ENCODE assay signal across 21 cellular contexts in genomic region chr3:195042741-195043611, GRCh38.
DNase-seq lines count a peak whose midpoint lies in the region; ATAC-seq and TF ChIP-seq lines count a peak whose summit lies in the region.
"Had no signal": no experiment of that assay in that cellular context is flagged by ENCODE, and none has a peak within 500 bp of the region (broad histone marks: within the 10 kb centered on the region; RNA-seq: fewer than 3 reads in every experiment).

No MANE protein-coding gene starts in this region.

- H3K56ac ChIP-seq in H9 (ENCODE audit: insufficient read length, low read depth, low read length) = no peak overlapping the region

- BruUV-seq in PC-9 (replicated peaks; lab: Mats Ljungman, UMichigan) = no TSS peak

- H3K4me1 ChIP-seq in H9 (ENCODE audit: insufficient read depth, low read length) = no peaks in the 10 kb centered on the region; the same call in 1 of the 2 replicates
- H3K4me1 ChIP-seq in PC-9 (replicated peaks; ENCODE audit: insufficient read depth) = peaks cover 41% of the 10 kb centered on the region
- H3K4me1 ChIP-seq in hepatocyte (ENCODE audit: insufficient read depth) = no peaks in the 10 kb centered on the region
- peaks cover 7% of the 10 kb centered on the region for H3K4me1 ChIP-seq in smooth muscle cell (ENCODE audit: low read depth)
- H3K4me1 ChIP-seq: adrenal gland, transverse colon had no signal

- no peaks in the 10 kb centered on the region for H3K9me2 ChIP-seq in PC-9 (ENCODE audit: insufficient read depth)
- no peaks in the 10 kb centered on the region for H3K9me2 ChIP-seq in hepatocyte (replicated peaks; ENCODE audit: insufficient read depth)

- H4K20me1 ChIP-seq in H9 (ENCODE audit: control insufficient read depth, insufficient read depth, insufficient read length) (no peaks in the 10 kb centered on the region), PC-9 (ENCODE audit: insufficient read depth) (no peaks in the 10 kb centered on the region), hepatocyte (ENCODE audit: insufficient read depth, poor library complexity, severe bottlenecking) (no peaks in the 10 kb centered on the region), smooth muscle cell (ENCODE audit: low read depth) (no peaks in the 10 kb centered on the region)

- intact Hi-C loops in PC-9 (cut with micrococcal nuclease; ENCODE audit: unreplicated experiment) = no loop called here

- no peak overlapping the region for H3K4ac ChIP-seq in H9 (ENCODE audit: low read depth, low read length)

- no peaks in the 10 kb centered on the region for H3K36me3 ChIP-seq in PC-9 (ENCODE audit: low read depth)
- H3K36me3 ChIP-seq in hepatocyte (replicated peaks; ENCODE audit: insufficient read depth, low read depth) = no peaks in the 10 kb centered on the region
- H3K36me3 ChIP-seq in smooth muscle cell (ENCODE audit: low read depth) = no peaks in the 10 kb centered on the region
- H3K36me3 ChIP-seq: adrenal gland, transverse colon had no signal

- H2BK120ac ChIP-seq in H9 (ENCODE audit: low read depth, low read length, poor library complexity, severe bottlenecking) = no peak overlapping the region

- H2AK5ac ChIP-seq in H9 (ENCODE audit: insufficient read length, low read length) = no peak overlapping the region

- H3K27me3 Mint-ChIP-seq in H9 (ENCODE audit: low read depth) = peaks cover 1% of the 10 kb centered on the region; the same call in 1 of the 2 replicates
- no peaks in the 10 kb centered on the region for H3K27me3 Mint-ChIP-seq in stimulated activated memory B cell treated with anti-CD40 and anti-IgM and Interleukin-4, amounts not matched to agents 10 μg/mL and 1 μg/mL and 100 μg/mL, for 72 hours
- peaks cover 2% of the 10 kb centered on the region for H3K27me3 Mint-ChIP-seq in activated CD8-positive, alpha-beta T cell treated with anti-CD3 and anti-CD28 coated beads, Interleukin-2, amount 10 ng/mL, durations not matched to agents 7 days and 5 days (ENCODE audit: low read depth)
- H3K27me3 Mint-ChIP-seq: stimulated activated naive CD8-positive, alpha-beta T cell treated with anti-CD3 and anti-CD28 coated beads, Interleukin-15, Interleukin-2, amounts not matched to agents 100 ng/mL and 50 ng/mL, for 24 hours had no signal

- H3K27ac Mint-ChIP-seq in H9 = 0 out of 7 replicates have a peak overlapping the region, but pooled peaks of 1 of the 3 experiments have one; percentile 35
- no peak overlapping the region for H3K27ac Mint-ChIP-seq in stimulated activated memory B cell treated with anti-CD40 and anti-IgM and Interleukin-4, amounts not matched to agents 10 μg/mL and 1 μg/mL and 100 μg/mL, for 72 hours
- H3K27ac Mint-ChIP-seq in activated CD8-positive, alpha-beta T cell treated with anti-CD3 and anti-CD28 coated beads, Interleukin-2, amount 10 ng/mL, durations not matched to agents 7 days and 5 days = no peak overlapping the region
- H3K27ac Mint-ChIP-seq: stimulated activated naive CD8-positive, alpha-beta T cell treated with anti-CD3 and anti-CD28 coated beads, Interleukin-15, Interleukin-2, amounts not matched to agents 100 ng/mL and 50 ng/mL, for 24 hours; T-cell had no signal

- POLR2A ChIA-PET in PC-9 (lab: Charles Lee; ENCODE audit: unreplicated experiment) = interaction anchor here (0.7 kb wide), 1 partner anchor 12 kb away, joined by 4 read pairs; no protein-coding TSS in a partner anchor
- POLR2A ChIA-PET in activated CD8-positive, alpha-beta T cell treated with anti-CD3 and anti-CD28 coated beads, Interleukin-2, amount 10 ng/mL, durations not matched to agents 7 days and 5 days (lab: Charles Lee) = no interaction called here

- H3F3A ChIP-seq in PC-9 (ENCODE audit: insufficient read depth, low read depth) (peaks cover 12% of the 10 kb centered on the region), smooth muscle cell (ENCODE audit: low read depth) (no peaks in the 10 kb centered on the region)

- no peak overlapping the region for H3K4me3 ChIP-seq in PC-9
- H3K4me3 ChIP-seq in hepatocyte = no peak overlapping the region
- H3K4me3 ChIP-seq in smooth muscle cell = no peak overlapping the region
- H3K4me3 ChIP-seq: adrenal gland, transverse colon had no signal

- H3K36me3 Mint-ChIP-seq in H9 (ENCODE audit: insufficient read depth in 1 of 3, low read depth in 3 of 3) = no peaks in the 10 kb centered on the region
- H3K36me3 Mint-ChIP-seq in stimulated activated memory B cell treated with anti-CD40 and anti-IgM and Interleukin-4, amounts not matched to agents 10 μg/mL and 1 μg/mL and 100 μg/mL, for 72 hours = no peaks in the 10 kb centered on the region
- no peaks in the 10 kb centered on the region for H3K36me3 Mint-ChIP-seq in activated CD8-positive, alpha-beta T cell treated with anti-CD3 and anti-CD28 coated beads, Interleukin-2, amount 10 ng/mL, durations not matched to agents 7 days and 5 days (ENCODE audit: low read depth)
- H3K36me3 Mint-ChIP-seq: T-cell had no signal

- H3K27me3 ChIP-seq in H9 (ENCODE audit: insufficient read depth, low read length) = no peaks in the 10 kb centered on the region
- H3K27me3 ChIP-seq in PC-9 (ENCODE audit: insufficient read depth, low read depth) = no peaks in the 10 kb centered on the region
- H3K27me3 ChIP-seq in hepatocyte = no peaks in the 10 kb centered on the region
- no peaks in the 10 kb centered on the region for H3K27me3 ChIP-seq in smooth muscle cell (ENCODE audit: low read depth)
- H3K27me3 ChIP-seq: adrenal gland, transverse colon had no signal

- no peaks in the 10 kb centered on the region for H3K79me1 ChIP-seq in H9 (ENCODE audit: insufficient read depth, low read depth, low read length, poor library complexity, severe bottlenecking)

- H3K79me2 ChIP-seq in H9 (ENCODE audit: insufficient read depth, low read length) (no peaks in the 10 kb centered on the region), PC-9 (ENCODE audit: low read depth) (no peaks in the 10 kb centered on the region), hepatocyte (no peaks in the 10 kb centered on the region), smooth muscle cell (ENCODE audit: low read depth) (no peaks in the 10 kb centered on the region)

- H3K23ac ChIP-seq in H9 (ENCODE audit: insufficient read length, low read depth, low read length) = no peak overlapping the region

- TF ChIP-seq CTCF in H9 (conservative IDR thresholded peaks at IDR 0.05) = no peak
- no peak for TF ChIP-seq CTCF in PC-9 (conservative IDR thresholded peaks at IDR 0.05)
- no peak for TF ChIP-seq CTCF in hepatocyte (IDR thresholded peaks at IDR 0.05; ENCODE audit: poor library complexity)
- no peak for TF ChIP-seq CTCF in smooth muscle cell (IDR thresholded peaks at IDR 0.05; ENCODE audit: borderline replicate concordance, insufficient read depth, poor library complexity, severe bottlenecking)

- no peak overlapping the region for H4K91ac ChIP-seq in H9 (ENCODE audit: insufficient read length, low read depth, low read length)

- H2BK15ac ChIP-seq in H9 (ENCODE audit: low read depth, low read length) = no peak overlapping the region

- H2BK20ac ChIP-seq in H9 (ENCODE audit: low read depth, low read length, poor library complexity, severe bottlenecking) = no peak overlapping the region

- H3K23me2 ChIP-seq in H9 (ENCODE audit: insufficient read length, low read depth, low read length, poor library complexity, severe bottlenecking) = no peaks in the 10 kb centered on the region

- no peaks in the 10 kb centered on the region for H3K9me3 Mint-ChIP-seq in H9
- H3K9me3 Mint-ChIP-seq in stimulated activated memory B cell treated with anti-CD40 and anti-IgM and Interleukin-4, amounts not matched to agents 10 μg/mL and 1 μg/mL and 100 μg/mL, for 72 hours = peaks cover 3% of the 10 kb centered on the region
- H3K9me3 Mint-ChIP-seq in activated CD8-positive, alpha-beta T cell treated with anti-CD3 and anti-CD28 coated beads, Interleukin-2, amount 10 ng/mL, durations not matched to agents 7 days and 5 days (ENCODE audit: insufficient read depth) = no peaks in the 10 kb centered on the region
- H3K9me3 Mint-ChIP-seq: stimulated activated naive CD8-positive, alpha-beta T cell treated with anti-CD3 and anti-CD28 coated beads, Interleukin-15, Interleukin-2, amounts not matched to agents 100 ng/mL and 50 ng/mL, for 24 hours; T-cell had no signal

- CTCF ChIA-PET in PC-9 (lab: Charles Lee) = interaction anchor here (0.5 kb wide), 1 partner anchor 64 kb away, joined by 3 read pairs; no protein-coding TSS in a partner anchor
- CTCF ChIA-PET in activated CD8-positive, alpha-beta T cell treated with anti-CD3 and anti-CD28 coated beads, Interleukin-2, amount 10 ng/mL, durations not matched to agents 7 days and 5 days (lab: Charles Lee) = interaction anchor here (1.5 kb wide), 1 partner anchor 9 kb away, joined by 3 read pairs; no protein-coding TSS in a partner anchor

- H2BK12ac ChIP-seq in H9 (ENCODE audit: insufficient read length, low read depth, low read length) = no peak overlapping the region

- H2AFZ ChIP-seq in H9 (ENCODE audit: low read length) = no peak overlapping the region
- H2AFZ ChIP-seq in PC-9 = no peak overlapping the region
- no peak overlapping the region for H2AFZ ChIP-seq in hepatocyte
- no peak overlapping the region for H2AFZ ChIP-seq in smooth muscle cell (ENCODE audit: low read depth)

- no peak overlapping the region; the same call in 1 of the 2 replicates for H3K14ac ChIP-seq in H9 (ENCODE audit: insufficient read depth, low read length)

- H4K5ac ChIP-seq in H9 (ENCODE audit: insufficient read length, low read depth, low read length) = no peak overlapping the region

- no peak overlapping the region for H2BK5ac ChIP-seq in H9 (ENCODE audit: insufficient read length, low read length)

- H3T11ph ChIP-seq in H9 (ENCODE audit: low read length) = no peak overlapping the region

- H4K8ac ChIP-seq in H9 (replicated peaks; ENCODE audit: insufficient read length, low read depth, low read length) = no peak overlapping the region

- H3K27ac ChIP-seq in H9 (ENCODE audit: insufficient read length, low read depth, low read length) (no peak overlapping the region), PC-9 (no peak overlapping the region), hepatocyte (no peak overlapping the region), smooth muscle cell (ENCODE audit: low read depth) (no peak overlapping the region)
- H3K27ac ChIP-seq: adrenal gland, transverse colon had no signal

- no peak overlapping the region; a peak in 1 of 5 replicates for H3K4me3 Mint-ChIP-seq in H9
- no peak overlapping the region for H3K4me3 Mint-ChIP-seq in stimulated activated memory B cell treated with anti-CD40 and anti-IgM and Interleukin-4, amounts not matched to agents 10 μg/mL and 1 μg/mL and 100 μg/mL, for 72 hours
- H3K4me3 Mint-ChIP-seq in activated CD8-positive, alpha-beta T cell treated with anti-CD3 and anti-CD28 coated beads, Interleukin-2, amount 10 ng/mL, durations not matched to agents 7 days and 5 days = no peak overlapping the region
- H3K4me3 Mint-ChIP-seq: nephron progenitor cell; stimulated activated naive CD8-positive, alpha-beta T cell treated with anti-CD3 and anti-CD28 coated beads, Interleukin-15, Interleukin-2, amounts not matched to agents 100 ng/mL and 50 ng/mL, for 24 hours; T-cell had no signal

- no CpG with 5 or more reads among the region's 19 CpGs for WGBS in H9 (ENCODE audit: extremely low coverage, insufficient read length, low lambda C conversion rate)
- WGBS in hepatocyte (ENCODE audit: low lambda C conversion rate, missing lambda C conversion rate) = 70% methylated on average over 19 of the region's 19 CpGs
- WGBS in smooth muscle cell (ENCODE audit: low lambda C conversion rate) = 68% methylated on average over 19 of the region's 19 CpGs

- no peak for ATAC-seq in HG03439 (IDR thresholded peaks at IDR 0.05; ENCODE audit: unreplicated experiment)
- ATAC-seq in stimulated activated memory B cell treated with anti-CD40 and anti-IgM and Interleukin-4, amounts not matched to agents 10 μg/mL and 1 μg/mL and 100 μg/mL, for 72 hours = no peak
- no peak for ATAC-seq in activated CD8-positive, alpha-beta T cell treated with anti-CD3 and anti-CD28 coated beads, Interleukin-2, amount 10 ng/mL, durations not matched to agents 7 days and 5 days
- ATAC-seq: HepG2, T-cell had no signal

- DNase-seq in H9 (peak; percentile 27), PC-9 (peak; percentile 8 to 38), hepatocyte (ENCODE audit: low spot score) (peak; percentile 8), smooth muscle cell (lab: John Stamatoyannopoulos, UW; ENCODE audit: unreplicated experiment) (no peak)
- no peak for DNase-seq in activated CD8-positive, alpha-beta T cell treated with anti-CD3 and anti-CD28 coated beads, Interleukin-2, amount 10 ng/mL, durations not matched to agents 7 days and 5 days
- DNase-seq: activated gamma-delta T cell treated with Interleukin-2 at 50 U/mL for 16 hours; dermis blood vessel endothelial cell; EL; foreskin melanocyte; NCI-H1417; NCI-H510A treated with DMSO at 0.1 percent for 48 hours; nephron progenitor cell; Right ventricle myocardium superior; stimulated activated CD4-positive, alpha-beta T cell treated with anti-CD3 and anti-CD28 coated beads, Interleukin-1b, Interleukin-23, amount 100 ng/mL, for 48 hours; T-cell; transverse colon had no signal

- peaks cover 28 to 46% of the 10 kb centered on the region in 2 experiments for H3K4me1 Mint-ChIP-seq in H9
- H3K4me1 Mint-ChIP-seq in stimulated activated memory B cell treated with anti-CD40 and anti-IgM and Interleukin-4, amounts not matched to agents 10 μg/mL and 1 μg/mL and 100 μg/mL, for 72 hours = peaks cover 22% of the 10 kb centered on the region
- H3K4me1 Mint-ChIP-seq in activated CD8-positive, alpha-beta T cell treated with anti-CD3 and anti-CD28 coated beads, Interleukin-2, amount 10 ng/mL, durations not matched to agents 7 days and 5 days (ENCODE audit: low read depth) = no peaks in the 10 kb centered on the region
- H3K4me1 Mint-ChIP-seq: T-cell had no signal

- H3K18ac ChIP-seq in H9 (ENCODE audit: insufficient read length, low read depth, low read length) = no peak overlapping the region

- H3K9ac ChIP-seq in H9 (ENCODE audit: extremely low read depth, insufficient read length, low read length) (no peak overlapping the region), smooth muscle cell (ENCODE audit: low read depth) (no peak overlapping the region)

- H3K4me2 ChIP-seq in H9 (ENCODE audit: insufficient read depth, insufficient read length, low read length) (peak overlapping the region; percentile 8), PC-9 (no peak overlapping the region; the same call in 1 of the 2 replicates), hepatocyte (no peak overlapping the region), smooth muscle cell (peak overlapping the region; percentile 31)

- H3K9me3 ChIP-seq in H9 (ENCODE audit: control insufficient read depth, low read depth, low read length) = no peaks in the 10 kb centered on the region
- H3K9me3 ChIP-seq in PC-9 (ENCODE audit: insufficient read depth, low read depth) = no peaks in the 10 kb centered on the region
- H3K9me3 ChIP-seq in hepatocyte (ENCODE audit: low read depth) = no peaks in the 10 kb centered on the region
- H3K9me3 ChIP-seq in smooth muscle cell (replicated peaks; ENCODE audit: low read depth) = no peaks in the 10 kb centered on the region
- H3K9me3 ChIP-seq: adrenal gland, transverse colon had no signal

Comparison
In these comparisons a context has a peak if more than half of its experiments do, and no peak if none do; other contexts are left out.
1. DNase-seq: peak in H9 (single experiment), PC-9 (2 of 2) and hepatocyte (single experiment); none in smooth muscle cell (single experiment) and activated CD8-positive, alpha-beta T cell treated with anti-CD3 and anti-CD28 coated beads, Interleukin-2, amount 10 ng/mL, durations not matched to agents 7 days and 5 days (single experiment).
2. H3K4me2 ChIP-seq: peak in H9 (single experiment) and smooth muscle cell (single experiment); none in PC-9 (single experiment) and hepatocyte (single experiment).